In the genomic region with DNA sequence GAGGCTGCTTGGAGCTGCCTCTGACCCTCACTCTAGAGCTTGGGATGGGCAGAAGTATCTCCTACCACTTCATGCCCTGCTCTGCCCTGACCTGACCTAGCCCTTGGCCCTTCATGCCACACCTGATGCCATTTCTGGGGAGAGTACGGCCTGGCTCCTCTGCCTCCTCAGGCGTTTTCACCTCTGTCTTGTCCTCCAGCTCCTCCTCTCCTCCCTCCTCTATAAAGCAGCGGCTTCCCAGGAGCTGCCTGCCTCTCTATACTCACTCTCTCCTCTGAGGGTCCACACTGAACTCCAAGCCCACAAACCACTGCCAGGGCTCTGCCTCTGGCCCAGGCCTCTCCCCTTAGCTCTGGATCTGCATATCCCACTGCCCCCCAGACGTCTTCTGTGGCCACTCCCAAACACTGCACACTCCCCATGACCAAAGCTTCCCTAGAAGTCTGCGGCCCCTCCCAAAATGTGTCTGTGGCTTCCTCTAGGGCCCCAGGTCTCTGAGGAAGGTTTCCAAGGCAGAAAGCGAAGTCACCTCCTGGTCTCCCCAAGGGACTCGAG, we compare ENCODE assay signal across 27 cellular contexts. TPM values are rescaled to one million over a fixed set of nuclear protein-coding genes. Genes with fewer than 3 reads are reported as not detected.
"Had no signal": no experiment of that assay in that cellular context is flagged by ENCODE, and none has a peak within 500 bp of the region (broad histone marks: within the 10 kb centered on the region; RNA-seq: fewer than 3 reads in every experiment).

No MANE protein-coding gene starts in this region.

- DNase-seq: activated CD4-positive, alpha-beta T cell treated with anti-CD3 and anti-CD28 coated beads for 4 hours; activated CD8-positive, alpha-beta memory T cell treated with anti-CD3 and anti-CD28 coated beads, Interleukin-2, amount 50 U/mL, for 4 hours; activated CD8-positive, alpha-beta T cell treated with anti-CD3 and anti-CD28 coated beads for 36 hours; activated naive CD4-positive, alpha-beta T cell treated with anti-CD3 and anti-CD28 coated beads, Interleukin-2, amount 50 U/mL, for 16 hours; activated naive CD8-positive, alpha-beta T cell treated with anti-CD3 and anti-CD28 coated beads, Interleukin-2, amount 10 ng/mL, durations not matched to agents 7 days and 5 days; activated T-cell treated with anti-CD3 and anti-CD28 coated beads, Interleukin-2, amount 50 U/mL, for 72 hours; adrenal gland; body of pancreas; KG1; NCI-H1092; NCI-H1417; NCI-H1930; NCI-H2171; NCI-H345; NCI-H510A; NCI-H526 treated with DMSO at 0.1 percent for 48 hours; NCI-H82; NK-92 treated with Interleukin-12 subunit alpha and Interleukin-12 subunit beta, amount 100 ng/mL, for 24 hours; OCI-M1; SHP77; SW 1271 had no signal

- ATAC-seq: activated CD4-positive, CD25-positive, alpha-beta regulatory T cell treated with anti-CD3 and anti-CD28 coated beads, Interleukin-2, amount 50 U/mL, for 24 hours; activated CD8-positive, alpha-beta T cell treated with anti-CD3 and anti-CD28 coated beads for 36 hours; activated T-cell treated with anti-CD3 and anti-CD28 coated beads, Interleukin-2, amount 50 U/mL, for 72 hours; body of pancreas; Panc1; SK-N-SH treated with all-trans-retinoic acid at 6 μM for 48 hours had no signal

- H3K9me3 ChIP-seq: adrenal gland, body of pancreas, SJSA1 had no signal

- H3K9me3 Mint-ChIP-seq: activated CD8-positive, alpha-beta T cell treated with anti-CD3 and anti-CD28 coated beads for 36 hours; activated naive CD8-positive, alpha-beta T cell treated with anti-CD3 and anti-CD28 coated beads, Interleukin-2, amount 10 ng/mL, durations not matched to agents 7 days and 5 days; activated T-cell treated with anti-CD3 and anti-CD28 coated beads, Interleukin-2, amount 50 U/mL, for 72 hours; IgD-negative memory B cell; T-helper 2 cell treated with Interferon-gamma antibody and Interleukin-4, amounts not matched to agents 5 μg/mL and 100 μg/mL, for 36 hours had no signal

- H3K36me3 ChIP-seq: adrenal gland had no signal

- H3K27ac Mint-ChIP-seq: activated CD8-positive, alpha-beta T cell treated with anti-CD3 and anti-CD28 coated beads for 36 hours; activated naive CD8-positive, alpha-beta T cell treated with anti-CD3 and anti-CD28 coated beads, Interleukin-2, amount 10 ng/mL, durations not matched to agents 7 days and 5 days; activated T-cell treated with anti-CD3 and anti-CD28 coated beads, Interleukin-2, amount 50 U/mL, for 72 hours; IgD-negative memory B cell; T-helper 2 cell treated with Interferon-gamma antibody and Interleukin-4, amounts not matched to agents 5 μg/mL and 100 μg/mL, for 36 hours had no signal

- H3K27me3 Mint-ChIP-seq: activated CD8-positive, alpha-beta T cell treated with anti-CD3 and anti-CD28 coated beads for 36 hours; activated naive CD8-positive, alpha-beta T cell treated with anti-CD3 and anti-CD28 coated beads, Interleukin-2, amount 10 ng/mL, durations not matched to agents 7 days and 5 days had no signal

- H3K4me3 Mint-ChIP-seq: activated CD8-positive, alpha-beta T cell treated with anti-CD3 and anti-CD28 coated beads for 36 hours; activated naive CD8-positive, alpha-beta T cell treated with anti-CD3 and anti-CD28 coated beads, Interleukin-2, amount 10 ng/mL, durations not matched to agents 7 days and 5 days; activated T-cell treated with anti-CD3 and anti-CD28 coated beads, Interleukin-2, amount 50 U/mL, for 72 hours; IgD-negative memory B cell; T-helper 2 cell treated with Interferon-gamma antibody and Interleukin-4, amounts not matched to agents 5 μg/mL and 100 μg/mL, for 36 hours had no signal

- H3K27ac ChIP-seq: adrenal gland, body of pancreas, SJSA1 had no signal

- H3K4me1 Mint-ChIP-seq: activated naive CD8-positive, alpha-beta T cell treated with anti-CD3 and anti-CD28 coated beads, Interleukin-2, amount 10 ng/mL, durations not matched to agents 7 days and 5 days; IgD-negative memory B cell had no signal

- H3K36me3 Mint-ChIP-seq: activated naive CD8-positive, alpha-beta T cell treated with anti-CD3 and anti-CD28 coated beads, Interleukin-2, amount 10 ng/mL, durations not matched to agents 7 days and 5 days; IgD-negative memory B cell had no signal

- H3K27me3 ChIP-seq: adrenal gland, body of pancreas, SJSA1 had no signal

- H3K4me3 ChIP-seq: adrenal gland, body of pancreas, SJSA1 had no signal

RNA-seq across cellular contexts. Expression of a gene that starts 52.6 kb away (rescaled TPM):
- polyA plus RNA-seq: IgD-negative memory B cell had no signal

RNA-seq across cellular contexts. Expression of a gene that starts 59.5 kb away (rescaled TPM):
- total RNA-seq: body of pancreas had no signal
- polyA plus RNA-seq: IgD-negative memory B cell had no signal
